ENCODE assay signal across 8 cellular contexts in genomic region chr18:10131783-10132381, GRCh38.
DNase-seq lines count a peak whose midpoint lies in the region; ATAC-seq and TF ChIP-seq lines count a peak whose summit lies in the region.

No MANE protein-coding gene starts in this region.

- H3K27me3 ChIP-seq in Loucy (ENCODE audit: insufficient read depth, low read length, poor library complexity, severe bottlenecking): no peaks in the 10 kb centered on the region
- H3K27me3 ChIP-seq in right lobe of liver: no peaks in the 10 kb centered on the region
- peaks cover 0 to 11% (median 10%) of the 10 kb centered on the region in 3 donors for H3K27me3 ChIP-seq in stomach

- 4% methylated on average over 14 of the region's 41 CpGs for WGBS in right lobe of liver (ENCODE audit: insufficient coverage, low coverage, low lambda C conversion rate, missing lambda C conversion rate)
- WGBS in stomach, 5 donors: 6 to 19% (median 6%) methylated on average over 19 to 41 of the region's 41 CpGs

- intact Hi-C loops in right lobe of liver (cut with DNase I): no loop called here
- intact Hi-C loops in stomach (cut with DNase I; ENCODE audit: low total_unique reads): no loop called here
- intact Hi-C loops in activated naive CD4-positive, alpha-beta T cell treated with anti-CD3 and anti-CD28 coated beads for 36 hours (cut with micrococcal nuclease): loop anchor here (10.0 kb wide), 1 partner anchor 57 kb away; no protein-coding TSS in a partner anchor

- H3K27me3 Mint-ChIP-seq in activated naive CD4-positive, alpha-beta T cell treated with anti-CD3 and anti-CD28 coated beads for 36 hours (ENCODE audit: low read depth): peaks cover 23% of the 10 kb centered on the region

- H3K79me2 ChIP-seq in Loucy (ENCODE audit: insufficient read depth, low read length): no peaks in the 10 kb centered on the region

- no peak overlapping the region for H3K4me3 Mint-ChIP-seq in activated naive CD4-positive, alpha-beta T cell treated with anti-CD3 and anti-CD28 coated beads for 36 hours

- H3K27ac ChIP-seq in right lobe of liver (no peak overlapping the region), stomach (peak overlapping the region in 2 of 5 donors; percentile 32 to 38)

- no peaks in the 10 kb centered on the region for H3K9me2 ChIP-seq in Loucy (replicated peaks; ENCODE audit: low read depth, low read length)

- no peaks in the 10 kb centered on the region for H3F3A ChIP-seq in Loucy (ENCODE audit: low read depth)

- no peaks in the 10 kb centered on the region for H3K9me3 ChIP-seq in Loucy (ENCODE audit: insufficient read depth, low read depth, low read length)
- no peaks in the 10 kb centered on the region for H3K9me3 ChIP-seq in right lobe of liver
- no peaks in the 10 kb centered on the region for H3K9me3 ChIP-seq in stomach

- H3K4me3 ChIP-seq in Loucy (ENCODE audit: low read length, poor library complexity, severe bottlenecking): peak overlapping the region; percentile 63
- H3K4me3 ChIP-seq in choroid plexus epithelial cell (ENCODE audit: low read depth, low read length): peak overlapping the region; percentile 19
- peak overlapping the region in 1 of 3 donors; percentile 16 for H3K4me3 ChIP-seq in right lobe of liver
- peak overlapping the region; percentile 29 to 55 (median 40) for H3K4me3 ChIP-seq in stomach

- H3K4me1 ChIP-seq in Loucy (ENCODE audit: insufficient read depth, low read length, poor library complexity, severe bottlenecking) (peaks cover 6% of the 10 kb centered on the region), right lobe of liver (peaks cover 0 to 9% (median 0%) of the 10 kb centered on the region in 4 donors), stomach (peaks cover 8 to 15% (median 12%) of the 10 kb centered on the region in 4 donors)

- no peak overlapping the region for H3K9ac ChIP-seq in Loucy (ENCODE audit: low read depth, low read length, poor library complexity, severe bottlenecking)

- H3K36me3 ChIP-seq in Loucy (ENCODE audit: insufficient read depth, low read length) (no peaks in the 10 kb centered on the region), right lobe of liver (no peaks in the 10 kb centered on the region), stomach (no peaks in the 10 kb centered on the region)

- TF ChIP-seq EP300 in stomach (IDR thresholded peaks at IDR 0.05): no peak

- no peaks in the 10 kb centered on the region for H3K36me3 Mint-ChIP-seq in activated naive CD4-positive, alpha-beta T cell treated with anti-CD3 and anti-CD28 coated beads for 36 hours (ENCODE audit: low read depth)

- CTCF ChIA-PET in activated naive CD4-positive, alpha-beta T cell treated with anti-CD3 and anti-CD28 coated beads for 36 hours (lab: Charles Lee): no interaction called here

- no peak overlapping the region for H3K27ac Mint-ChIP-seq in activated naive CD4-positive, alpha-beta T cell treated with anti-CD3 and anti-CD28 coated beads for 36 hours

- no peak for DNase-seq in choroid plexus epithelial cell (ENCODE audit: low read depth)
- no peak for DNase-seq in right lobe of liver
- DNase-seq in stomach: no peak
- no peak for DNase-seq in KG1 (lab: John Stamatoyannopoulos, UW)
- DNase-seq in stimulated activated CD4-positive, alpha-beta T cell treated with anti-CD3 and anti-CD28 coated beads, Interleukin-4, amount 100 ng/mL, for 1 hour: no peak
- DNase-seq in activated naive CD4-positive, alpha-beta T cell treated with anti-CD3 and anti-CD28 coated beads for 36 hours: no peak

- H4K20me1 ChIP-seq in Loucy (ENCODE audit: insufficient read depth, low read length, poor library complexity, severe bottlenecking): no peaks in the 10 kb centered on the region

- peak overlapping the region; percentile 77 for H3K4me2 ChIP-seq in Loucy (ENCODE audit: low read depth, low read length, poor library complexity, severe bottlenecking)

- peaks cover 2% of the 10 kb centered on the region for H3K4me1 Mint-ChIP-seq in activated naive CD4-positive, alpha-beta T cell treated with anti-CD3 and anti-CD28 coated beads for 36 hours (ENCODE audit: low read depth)

- H2AFZ ChIP-seq in Loucy (ENCODE audit: low read length): peak overlapping the region; percentile 73

- TF ChIP-seq CTCF in Loucy (conservative IDR thresholded peaks at IDR 0.05; ENCODE audit: low read length): no peak
- TF ChIP-seq CTCF in choroid plexus epithelial cell (conservative IDR thresholded peaks at IDR 0.05; ENCODE audit: low read depth, low read length): no peak
- TF ChIP-seq CTCF in right lobe of liver (IDR thresholded peaks at IDR 0.05): no peak
- no peak for TF ChIP-seq CTCF in stomach (IDR thresholded peaks at IDR 0.05)

- no peak for TF ChIP-seq POLR2A in right lobe of liver (IDR thresholded peaks at IDR 0.05)
- no peak for TF ChIP-seq POLR2A in stomach (IDR thresholded peaks at IDR 0.05)

- peak; percentile 39 to 64 (median 58) for ATAC-seq in right lobe of liver
- no peak for ATAC-seq in GM18907 (IDR thresholded peaks at IDR 0.05; ENCODE audit: unreplicated experiment)

- no peaks in the 10 kb centered on the region for H3K9me3 Mint-ChIP-seq in activated naive CD4-positive, alpha-beta T cell treated with anti-CD3 and anti-CD28 coated beads for 36 hours
